In the genomic region with DNA sequence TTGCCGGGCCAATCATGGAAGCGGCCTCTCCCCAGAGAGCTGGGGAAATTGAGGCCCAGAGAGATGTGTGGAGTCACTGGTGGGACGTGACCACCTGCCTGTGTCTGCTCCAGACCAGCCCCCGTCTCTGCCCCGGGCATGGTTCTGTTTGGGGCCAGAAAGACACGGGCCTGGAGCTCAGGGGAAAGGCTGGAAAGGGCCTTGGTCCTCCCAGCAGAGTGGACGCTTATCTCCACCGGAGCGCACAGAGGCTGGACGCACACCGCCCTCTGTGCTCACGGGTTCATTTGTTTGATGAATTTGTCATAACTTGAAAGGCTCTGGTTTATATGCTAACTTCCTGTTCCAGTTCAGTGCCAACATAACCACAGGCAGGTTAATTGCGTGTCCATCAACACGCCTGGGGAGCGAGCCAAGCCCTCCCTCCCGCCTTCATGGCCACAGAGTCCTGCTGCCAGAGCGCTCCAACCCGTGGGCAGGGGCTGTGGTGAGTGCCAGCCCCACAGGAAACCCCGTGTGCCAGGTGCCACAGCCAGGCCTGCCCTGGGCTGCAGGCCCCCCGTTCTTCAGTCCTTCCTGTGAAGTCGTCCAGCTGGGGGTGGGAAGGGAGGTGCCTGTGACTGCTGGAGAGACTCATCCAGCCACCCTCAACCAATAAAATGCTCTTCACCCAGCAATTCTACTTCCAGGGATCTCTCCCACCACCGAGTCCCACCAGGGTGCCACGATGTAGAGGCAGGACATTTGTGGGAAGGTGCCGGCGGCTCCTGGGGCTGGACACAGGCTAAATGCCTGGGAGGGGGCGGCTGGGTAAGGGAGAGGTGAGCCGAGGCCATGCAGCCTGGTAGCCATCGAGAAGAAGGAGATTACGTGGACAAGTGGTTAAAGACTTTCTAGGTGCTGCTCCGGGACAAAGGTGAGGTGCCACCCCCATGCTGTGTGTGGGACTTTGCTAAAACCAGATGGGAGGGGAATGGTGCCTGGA, we compare ENCODE assay signal across 8 cellular contexts. TPM values are rescaled to one million over a fixed set of nuclear protein-coding genes. Genes with fewer than 3 reads are reported as not detected.
DNase-seq lines count a peak whose midpoint lies in the region; TF ChIP-seq lines count a peak whose summit lies in the region.

No MANE protein-coding gene starts in this region.

- H3K9me3 ChIP-seq in PC-9 (ENCODE audit: insufficient read depth, low read depth) (no peaks in the 10 kb centered on the region), duodenal mucosa (ENCODE audit: control insufficient read depth in 1 of 2, low read length in 2 of 2) (no peaks in the 10 kb centered on the region)

- H4K20me1 ChIP-seq in PC-9 (ENCODE audit: insufficient read depth), result no peaks in the 10 kb centered on the region

- peak overlapping the region; percentile 75 for H2AFZ ChIP-seq in PC-9

- H3K4me2 ChIP-seq in PC-9, result peak overlapping the region; percentile 99

- H3K4me1 ChIP-seq in PC-9 (replicated peaks; ENCODE audit: insufficient read depth) (peaks cover 24% of the 10 kb centered on the region), duodenal mucosa (ENCODE audit: control insufficient read depth in 1 of 2, insufficient read depth in 2 of 2, low read length in 2 of 2) (peaks cover 22 to 28% of the 10 kb centered on the region in 2 donors)

- peak overlapping the region in 2 of 3 experiments; percentile 19 to 22 for H3K27ac Mint-ChIP-seq in nephron

- peaks cover 34% of the 10 kb centered on the region for H3K27me3 Mint-ChIP-seq in nephron (ENCODE audit: low read depth)

- DNase-seq in HK-2 (ENCODE audit: unreplicated experiment) (peak; percentile 65), PC-9 (peak; percentile 88), midbrain (lab: John Stamatoyannopoulos, UW) (no peak), foreskin melanocyte (no peak), NCI-H345 treated with DMSO at 0.1 percent for 48 hours (lab: John Stamatoyannopoulos, UW; ENCODE audit: unreplicated experiment) (no peak)
- DNase-seq in activated CD8-positive, alpha-beta memory T cell treated with anti-CD3 and anti-CD28 coated beads, Interleukin-2, amount 50 U/mL, for 48 hours, result no peak

- H3K9me2 ChIP-seq in PC-9 (ENCODE audit: insufficient read depth), result no peaks in the 10 kb centered on the region

- no peaks in the 10 kb centered on the region for H3K36me3 Mint-ChIP-seq in nephron (ENCODE audit: low read depth)

- peak overlapping the region in 2 of 3 experiments; percentile 20 to 54 for H3K4me3 Mint-ChIP-seq in nephron

- H3K9me3 Mint-ChIP-seq in nephron, result no peaks in the 10 kb centered on the region

- TF ChIP-seq CTCF in PC-9 (conservative IDR thresholded peaks at IDR 0.05) (no peak), nephron (IDR thresholded peaks at IDR 0.05; ENCODE audit: unreplicated experiment in 3 of 3) (no peak)

- intact Hi-C loops in PC-9 (cut with micrococcal nuclease; ENCODE audit: unreplicated experiment), result loop anchor here (1.0 to 2.0 kb wide), 5 partner anchors 20 to 70 kb away; no protein-coding TSS in a partner anchor

- POLR2A ChIA-PET in PC-9 (lab: Charles Lee; ENCODE audit: unreplicated experiment), result interaction anchor here (0.6 to 1.0 kb wide), 5 partner anchors 20 to 259 kb away, joined by 3 to 17 read pairs (median 3); no protein-coding TSS in a partner anchor

- CTCF ChIA-PET in PC-9 (lab: Charles Lee), result interaction anchor here (1.0 kb wide), 1 partner anchor 71 kb away, joined by 3 read pairs; a partner anchor contains a TSS

- peaks cover 17% of the 10 kb centered on the region for H3K4me1 Mint-ChIP-seq in nephron

- peak overlapping the region; percentile 57 to 60 for H3K9ac ChIP-seq in duodenal mucosa (ENCODE audit: low read depth in 1 of 2, low read length in 2 of 2)

- H3K36me3 ChIP-seq in PC-9 (ENCODE audit: low read depth) (no peaks in the 10 kb centered on the region), duodenal mucosa (ENCODE audit: control insufficient read depth in 1 of 2, insufficient read depth in 2 of 2, low read length in 2 of 2) (no peaks in the 10 kb centered on the region)

- H3K27me3 ChIP-seq in PC-9 (ENCODE audit: insufficient read depth, low read depth), result no peaks in the 10 kb centered on the region
- peaks cover 0 to 10% of the 10 kb centered on the region in 2 donors for H3K27me3 ChIP-seq in duodenal mucosa (ENCODE audit: control insufficient read depth in 1 of 2, insufficient read depth in 2 of 2, low read length in 2 of 2)

- peaks cover 18% of the 10 kb centered on the region; the same call in 1 of the 2 replicates for H3F3A ChIP-seq in PC-9 (ENCODE audit: insufficient read depth, low read depth)

- peak overlapping the region; percentile 60 for H3K4me3 ChIP-seq in PC-9
- H3K4me3 ChIP-seq in duodenal mucosa (ENCODE audit: low read depth in 1 of 2, low read length in 2 of 2), result peak overlapping the region; percentile 41 to 59

- H3K27ac ChIP-seq in PC-9 (peak overlapping the region; percentile 76), duodenal mucosa (ENCODE audit: low read depth, low read length) (peak overlapping the region; percentile 65)

- H3K79me2 ChIP-seq in PC-9 (ENCODE audit: low read depth), result no peaks in the 10 kb centered on the region

- BruUV-seq in PC-9 (replicated peaks; lab: Mats Ljungman, UMichigan), result TSS peak; percentile 97

RNA-seq across cellular contexts. Expression of a gene that starts 29.4 kb away (rescaled TPM):
- 33.7 and 35.4 TPM in 2 replicates for total RNA-seq in PC-9 (2021)

Comparison
In these comparisons a context has a peak if more than half of its experiments do, and no peak if none do; other contexts are left out.
1. DNase-seq: peak in HK-2 (single experiment) and PC-9 (2 of 2); none in midbrain (single experiment), foreskin melanocyte (single experiment), NCI-H345 treated with DMSO at 0.1 percent for 48 hours (single experiment) and activated CD8-positive, alpha-beta memory T cell treated with anti-CD3 and anti-CD28 coated beads, Interleukin-2, amount 50 U/mL, for 48 hours (single experiment).